8 cellular contexts compared by ENCODE assay signal in genomic region chr17:47839899-47840741, GRCh38. TPM values are rescaled to one million over a fixed set of nuclear protein-coding genes. Genes with fewer than 3 reads are reported as not detected.
DNase-seq lines count a peak whose midpoint lies in the region; ATAC-seq, FAIRE-seq and TF ChIP-seq lines count a peak whose summit lies in the region.

No MANE protein-coding gene starts in this region.

- intact Hi-C loops in kidney (cut with DNase I) = loop anchor here (10.0 kb wide), 1 partner anchor 175 kb away; no protein-coding TSS in a partner anchor

- peaks cover 35% of the 10 kb centered on the region for H3K4me1 Mint-ChIP-seq in T-helper 1 cell treated with Interleukin-12 subunit alpha and Interleukin-12 subunit beta and Interleukin-4 antibody, amounts not matched to agents 30 μg/mL and 1 μg/mL, for 36 hours (ENCODE audit: low read depth)
- peaks cover 19% of the 10 kb centered on the region for H3K4me1 Mint-ChIP-seq in activated T-helper 17 cell treated with anti-CD3 and anti-CD28 coated beads, Interleukin-2, amount 50 U/mL, for 72 hours

- peak overlapping the region; percentile 99 for H3K4me3 Mint-ChIP-seq in T-helper 1 cell treated with Interleukin-12 subunit alpha and Interleukin-12 subunit beta and Interleukin-4 antibody, amounts not matched to agents 30 μg/mL and 1 μg/mL, for 36 hours
- H3K4me3 Mint-ChIP-seq in activated T-helper 17 cell treated with anti-CD3 and anti-CD28 coated beads, Interleukin-2, amount 50 U/mL, for 72 hours = peak overlapping the region; percentile 93

- H3K9me3 ChIP-seq in kidney (ENCODE audit: control insufficient read depth in 1 of 2, low read length in 2 of 2) (no peaks in the 10 kb centered on the region), suprapubic skin (no peaks in the 10 kb centered on the region)

- ATAC-seq in activated T-helper 17 cell treated with anti-CD3 and anti-CD28 coated beads, Interleukin-2, amount 50 U/mL, for 72 hours (replicated peaks) = no peak

- H3K9me3 Mint-ChIP-seq in T-helper 1 cell treated with Interleukin-12 subunit alpha and Interleukin-12 subunit beta and Interleukin-4 antibody, amounts not matched to agents 30 μg/mL and 1 μg/mL, for 36 hours = no peaks in the 10 kb centered on the region
- no peaks in the 10 kb centered on the region for H3K9me3 Mint-ChIP-seq in activated T-helper 17 cell treated with anti-CD3 and anti-CD28 coated beads, Interleukin-2, amount 50 U/mL, for 72 hours

- peaks cover 3% of the 10 kb centered on the region for H3K36me3 Mint-ChIP-seq in T-helper 1 cell treated with Interleukin-12 subunit alpha and Interleukin-12 subunit beta and Interleukin-4 antibody, amounts not matched to agents 30 μg/mL and 1 μg/mL, for 36 hours (ENCODE audit: low read depth)
- H3K36me3 Mint-ChIP-seq in activated T-helper 17 cell treated with anti-CD3 and anti-CD28 coated beads, Interleukin-2, amount 50 U/mL, for 72 hours (ENCODE audit: low read depth) = peaks cover 7% of the 10 kb centered on the region

- no peak for TF ChIP-seq POLR2A in suprapubic skin (IDR thresholded peaks at IDR 0.05)

- H3K36me3 ChIP-seq in kidney (ENCODE audit: control insufficient read depth in 1 of 2, insufficient read depth in 2 of 2, low read length in 2 of 2) = peaks cover 3 to 23% of the 10 kb centered on the region in 2 donors
- peaks cover 37% of the 10 kb centered on the region for H3K36me3 ChIP-seq in suprapubic skin

- in situ Hi-C loops in GM13977 (cut with MboI; ENCODE audit: low pct_unique_long_range_greater_than_20kb, low sequenced_read_pairs, unreplicated experiment) = loop anchor here (5.0 kb wide), 1 partner anchor 52 kb away; no protein-coding TSS in a partner anchor

- no peak for DNase-seq in T-helper 1 cell
- no peak for DNase-seq in kidney
- DNase-seq in suprapubic skin (ENCODE audit: low spot score in 2 of 2) = no peak
- no peak for DNase-seq in GM13977 (ENCODE audit: low spot score)
- DNase-seq in NCI-H526 (lab: John Stamatoyannopoulos, UW) = no peak
- no peak for DNase-seq in central memory CD4-positive, alpha-beta T cell

- H3K27ac Mint-ChIP-seq in T-helper 1 cell treated with Interleukin-12 subunit alpha and Interleukin-12 subunit beta and Interleukin-4 antibody, amounts not matched to agents 30 μg/mL and 1 μg/mL, for 36 hours = peak overlapping the region; percentile 20
- H3K27ac Mint-ChIP-seq in activated T-helper 17 cell treated with anti-CD3 and anti-CD28 coated beads, Interleukin-2, amount 50 U/mL, for 72 hours = peak overlapping the region; percentile 94

- no peak for TF ChIP-seq EP300 in suprapubic skin (IDR thresholded peaks at IDR 0.05)

- H3K4me1 ChIP-seq in kidney (ENCODE audit: control insufficient read depth in 1 of 2, insufficient read depth in 1 of 2, low read depth in 1 of 2, low read length in 2 of 2) (peaks cover 28 to 33% of the 10 kb centered on the region in 2 donors), suprapubic skin (peaks cover 37% of the 10 kb centered on the region)

- peak overlapping the region; percentile 1 to 74 for H3K27ac ChIP-seq in kidney (ENCODE audit: low read depth in 2 of 2, low read length in 2 of 2)
- H3K27ac ChIP-seq in suprapubic skin = no peak overlapping the region

- WGBS in suprapubic skin = 80% methylated on average over 11 of the region's 17 CpGs

- H3K4me3 ChIP-seq in kidney (ENCODE audit: low read length in 2 of 2) = peak overlapping the region; percentile 68 to 91
- peak overlapping the region; percentile 64 for H3K4me3 ChIP-seq in suprapubic skin

- no peak for FAIRE-seq in kidney (lab: Jason Lieb, UNC)

- TF ChIP-seq CTCF in kidney (IDR thresholded peaks at IDR 0.05; ENCODE audit: borderline replicate concordance, extremely low read depth, insufficient read depth) (no peak), suprapubic skin (IDR thresholded peaks at IDR 0.05) (no peak), GM13977 (IDR thresholded peaks at IDR 0.05; ENCODE audit: extremely low read depth, insufficient read depth, missing control alignments) (no peak)

- peaks cover 7% of the 10 kb centered on the region for H3K27me3 ChIP-seq in suprapubic skin

- peak overlapping the region; percentile 61 to 87 for H3K9ac ChIP-seq in kidney (ENCODE audit: low read length in 2 of 2)

- H3K27me3 Mint-ChIP-seq in T-helper 1 cell treated with Interleukin-12 subunit alpha and Interleukin-12 subunit beta and Interleukin-4 antibody, amounts not matched to agents 30 μg/mL and 1 μg/mL, for 36 hours (ENCODE audit: low read depth) = peaks cover 15% of the 10 kb centered on the region
- peaks cover 4% of the 10 kb centered on the region for H3K27me3 Mint-ChIP-seq in activated T-helper 17 cell treated with anti-CD3 and anti-CD28 coated beads, Interleukin-2, amount 50 U/mL, for 72 hours

RNA-seq across cellular contexts. Expression of gene SCRN2, which starts 1.0 kb away (rescaled TPM):
- total RNA-seq in activated T-helper 17 cell treated with anti-CD3 and anti-CD28 coated beads, Interleukin-2, amount 50 U/mL, for 72 hours = 10 to 100 TPM; 21.2 to 21.8 TPM
- 40.3 TPM for total RNA-seq in kidney
- 172 TPM for polyA plus RNA-seq in kidney (ENCODE audit: insufficient read depth, low read depth, low replicate concordance)
- total RNA-seq in suprapubic skin = 10 to 100 TPM; 22.3 to 46.4 (median 34.7) TPM

RNA-seq across cellular contexts. Expression of gene LRRC46, which starts 8.7 kb away (rescaled TPM):
- total RNA-seq in activated T-helper 17 cell treated with anti-CD3 and anti-CD28 coated beads, Interleukin-2, amount 50 U/mL, for 72 hours = under 1 TPM; 0.58 to 0.61 TPM
- 0.91 TPM for total RNA-seq in kidney
- 1.5 TPM for polyA plus RNA-seq in kidney (ENCODE audit: insufficient read depth, low read depth, low replicate concordance)
- not detected for total RNA-seq in suprapubic skin

RNA-seq across cellular contexts. Expression of gene MRPL10, which starts 8.8 kb away (rescaled TPM):
- 10 to 100 TPM; 58.0 to 58.8 TPM for total RNA-seq in activated T-helper 17 cell treated with anti-CD3 and anti-CD28 coated beads, Interleukin-2, amount 50 U/mL, for 72 hours
- 38.3 TPM for total RNA-seq in kidney
- polyA plus RNA-seq in kidney (ENCODE audit: insufficient read depth, low read depth, low replicate concordance) = 52.2 TPM
- total RNA-seq in suprapubic skin = 10 to 100 TPM; 27.7 to 33.8 (median 31.2) TPM

RNA-seq across cellular contexts. Expression of gene SP6, which starts 10.8 kb away (rescaled TPM):
- under 1 TPM in 1 of 2 donors, not detected in 1; 0.21 TPM for total RNA-seq in activated T-helper 17 cell treated with anti-CD3 and anti-CD28 coated beads, Interleukin-2, amount 50 U/mL, for 72 hours
- 2.0 TPM for total RNA-seq in kidney
- polyA plus RNA-seq in kidney (ENCODE audit: insufficient read depth, low read depth, low replicate concordance) = 0.86 TPM
- 10 to 100 TPM in 3 of 4 donors, 1 to 10 TPM in 1; 6.6 to 29.3 (median 19.9) TPM for total RNA-seq in suprapubic skin

RNA-seq across cellular contexts. Expression of gene OSBPL7, which starts 18.5 kb away (rescaled TPM):
- total RNA-seq in activated T-helper 17 cell treated with anti-CD3 and anti-CD28 coated beads, Interleukin-2, amount 50 U/mL, for 72 hours = 10 to 100 TPM; 11.6 to 14.4 TPM
- total RNA-seq in kidney (21.2 TPM), suprapubic skin (1 to 10 TPM; 1.3 to 2.0 (median 1.6) TPM)
- 5.3 TPM for polyA plus RNA-seq in kidney (ENCODE audit: insufficient read depth, low read depth, low replicate concordance)
